ENCODE assay signal across 4 cellular contexts in genomic region chr12:24939551-24939950, GRCh38. TPM values are rescaled to one million over a fixed set of nuclear protein-coding genes. Genes with fewer than 3 reads are reported as not detected.
DNase-seq lines count a peak whose midpoint lies in the region; ATAC-seq, FAIRE-seq and TF ChIP-seq lines count a peak whose summit lies in the region.
"Not testable (repeated sequence)": the region's sequence is repeated elsewhere in the genome, so short reads cannot be mapped to it uniquely, and the experiment has no call there.

No MANE protein-coding gene starts in this region.

- not testable (repeated sequence) for H3K9me1 ChIP-seq in K562 (ENCODE audit: control insufficient read depth, insufficient read depth, low read length)

- H3K79me2 ChIP-seq in Loucy (ENCODE audit: insufficient read depth, low read length) (peaks cover 100% of the 10 kb centered on the region), K562 (ENCODE audit: control insufficient read depth, insufficient read depth, low read length) (peaks cover 98% of the 10 kb centered on the region)

- not testable (repeated sequence) for FAIRE-seq in K562 (lab: Jason Lieb, UNC)

- not testable (repeated sequence) for TF ChIP-seq RAD21 in K562 (CRISPR knock-in tag; conservative IDR thresholded peaks at IDR 0.05 in 1 of 2, IDR thresholded peaks at IDR 0.05 in 1 of 2)

- H2AFZ ChIP-seq in Loucy (ENCODE audit: low read length); K562 (ENCODE audit: low read depth, low read length): not testable (repeated sequence)

- WGBS in K562 (ENCODE audit: insufficient coverage, low coverage, missing lambda C conversion rate) = 85% methylated on average over 6 of the region's 6 CpGs
- 52 to 63% methylated on average over 6 of the region's 6 CpGs for WGBS in thyroid gland, 2 donors

- not testable (repeated sequence) for H3K9ac ChIP-seq in Loucy (ENCODE audit: low read depth, low read length, poor library complexity, severe bottlenecking); K562 (ENCODE audit: insufficient read depth in 1 of 2, low read depth in 2 of 2, low read length in 2 of 2)

- POLR2A ChIA-PET in K562 (lab: Yijun Ruan, JAX) = interaction anchor here (1.9 kb wide), 1 partner anchor 11 kb away, joined by 6 read pairs; no protein-coding TSS in a partner anchor

- H3K9me2 ChIP-seq in Loucy (replicated peaks; ENCODE audit: low read depth, low read length) = not testable (repeated sequence)

- TF ChIP-seq CTCF in Loucy (conservative IDR thresholded peaks at IDR 0.05; ENCODE audit: low read length); K562 (IDR thresholded peaks at IDR 0.05 in 2 of 3, conservative IDR thresholded peaks at IDR 0.05 in 1 of 3; ENCODE audit: insufficient read depth in 2 of 3, low read depth in 1 of 3, low read length in 3 of 3); left lung (IDR thresholded peaks at IDR 0.05); thyroid gland (IDR thresholded peaks at IDR 0.05): not testable (repeated sequence)

- not testable (repeated sequence) for H3K4me3 ChIP-seq in Loucy (ENCODE audit: low read length, poor library complexity, severe bottlenecking); K562; left lung; thyroid gland (replicated peaks in 1 of 3)

- peak overlapping the region; percentile 1 for H3K4me2 ChIP-seq in Loucy (ENCODE audit: low read depth, low read length, poor library complexity, severe bottlenecking)
- H3K4me2 ChIP-seq in K562 (ENCODE audit: insufficient read depth, low read length) = not testable (repeated sequence)

- intact Hi-C loops in K562 (cut with micrococcal nuclease); left lung (cut with DNase I); thyroid gland (cut with DNase I): not testable (repeated sequence)

- not testable (repeated sequence) for H3F3A ChIP-seq in Loucy (ENCODE audit: low read depth)

- not testable (repeated sequence) for ATAC-seq in K562
- peak; percentile 54 for ATAC-seq in left lung

- not testable (repeated sequence) for BruUV-seq in K562 (replicated peaks; lab: Mats Ljungman, UMichigan)

- not testable (repeated sequence) for H3K27ac ChIP-seq in K562 (ENCODE audit: extremely low read depth, low read depth, low read length); thyroid gland
- H3K27ac ChIP-seq in left lung = peak overlapping the region; percentile 21 to 48

- H3K27me3 ChIP-seq in Loucy (ENCODE audit: insufficient read depth, low read length, poor library complexity, severe bottlenecking); K562 (ENCODE audit: control insufficient read depth in 2 of 2, insufficient read depth in 2 of 2, low read length in 2 of 2); left lung; thyroid gland: not testable (repeated sequence)

- H3K9me3 ChIP-seq in Loucy (ENCODE audit: insufficient read depth, low read depth, low read length); K562 (replicated peaks; ENCODE audit: control insufficient read depth, insufficient read depth, low read depth, low read length); left lung; thyroid gland: not testable (repeated sequence)

- not testable (repeated sequence) for H3K36me3 ChIP-seq in Loucy (ENCODE audit: insufficient read depth, low read length); left lung; thyroid gland
- H3K36me3 ChIP-seq in K562 (ENCODE audit: control insufficient read depth, insufficient read depth, low read length) = peaks cover 57% of the 10 kb centered on the region

- peaks cover 53% of the 10 kb centered on the region for H4K20me1 ChIP-seq in Loucy (ENCODE audit: insufficient read depth, low read length, poor library complexity, severe bottlenecking)
- H4K20me1 ChIP-seq in K562 (replicated peaks; ENCODE audit: control insufficient read depth, insufficient read depth, low read length) = peaks cover 26% of the 10 kb centered on the region

- not testable (repeated sequence) for DNase-seq in K562 (ENCODE audit: extremely low read depth in 1 of 4, low spot score in 3 of 4); left lung
- peak; percentile 64 to 74 for DNase-seq in thyroid gland

- TF ChIP-seq POLR2A in K562 (conservative IDR thresholded peaks at IDR 0.05); thyroid gland (IDR thresholded peaks at IDR 0.05): not testable (repeated sequence)

- CTCF ChIA-PET in K562 (lab: Yijun Ruan, JAX; ENCODE audit: low intra/inter-chr PET ratio) = not testable (repeated sequence)

- H3K4me1 ChIP-seq in Loucy (ENCODE audit: insufficient read depth, low read length, poor library complexity, severe bottlenecking) (peaks cover 69% of the 10 kb centered on the region), K562 (replicated peaks in 1 of 2; ENCODE audit: control insufficient read depth in 2 of 2, insufficient read depth in 2 of 2, low read length in 2 of 2) (peaks cover 2 to 55% of the 10 kb centered on the region in 2 experiments), thyroid gland (peaks cover 7 to 15% of the 10 kb centered on the region in 2 donors)
- H3K4me1 ChIP-seq in left lung = not testable (repeated sequence)

- TF ChIP-seq EP300 in K562 (IDR thresholded peaks at IDR 0.05; ENCODE audit: low read length) = not testable (repeated sequence)

- in situ Hi-C loops in K562 (cut with MboI) = not testable (repeated sequence)

TF ChIP-seq in K562, 482 proteins besides CTCF, POLR2A, EP300 and RAD21:
- 0 out of 2 replicates have a peak, but pooled peaks have one; percentile 13 for TF ChIP-seq RBFOX2 (IDR thresholded peaks at IDR 0.05; ENCODE audit: low read depth, low read length)
TF ChIP-seq in K562: peak in this region for 1; not testable (repeated sequence) for 481.

RNA-seq across cellular contexts. Expression of gene BCAT1, which starts 9.3 kb away (rescaled TPM):
- 53.5 and 124 TPM in 2 replicates for total RNA-seq in K562 (2011; cell fraction: chromatin; rRNA removed; ENCODE audit: low replicate concordance)
- total RNA-seq in K562 (2011; cell fraction: nucleolus; rRNA removed) = 33.0 and 49.7 TPM in 2 replicates
- total RNA-seq in K562 (2011; cell fraction: nucleoplasm; rRNA removed) = 127 and 193 TPM in 2 replicates
- total RNA-seq in K562 (2014; rRNA removed) = 79.4 and 81.9 TPM in 2 replicates
- 130 and 155 TPM in 2 replicates for total RNA-seq in K562 (2014; rRNA removed; fragmentation: Illumina TruSeq; extraction: Trizol)
- total RNA-seq in K562 (2015; rRNA removed; fragmentation: Illumina TruSeq; extraction: Trizol) = 64.9 and 68.6 TPM in 2 replicates
- total RNA-seq in K562 (2021) = 154 and 157 TPM in 2 replicates
- polyA plus RNA-seq in K562 (2011; rRNA removed) = 58.8 and 59.1 TPM in 2 replicates
- polyA plus RNA-seq in K562 (2011; cell fraction: cytosol; rRNA removed) = 28.1 and 58.5 TPM in 2 replicates
- polyA plus RNA-seq in K562 (2011; cell fraction: nucleus; rRNA removed) = 33.1 and 43.9 TPM in 2 replicates
- 53.7 and 101 TPM in 2 replicates for polyA plus RNA-seq in K562 (2012)
- 66.8 and 78.4 TPM in 2 replicates for polyA plus RNA-seq in K562 (2014; fragmentation: Illumina TruSeq; extraction: Trizol)
- 10 to 100 TPM; 38.5 to 45.4 TPM for polyA plus RNA-seq in K562 (2014; fragmentation: Nextera tagmentation; extraction: Ambion mirVana)
- polyA plus RNA-seq in K562 (2014; rRNA removed) = 48.1 and 59.1 TPM in 2 replicates
- polyA minus RNA-seq in K562 (2011; rRNA and poly(A)+ RNA removed) = 130 and 179 TPM in 2 replicates
- polyA minus RNA-seq in K562 (2011; cell fraction: cytosol; rRNA and poly(A)+ RNA removed) = 82.9 and 107 TPM in 2 replicates
- polyA minus RNA-seq in K562 (2011; cell fraction: nucleus; rRNA and poly(A)+ RNA removed) = 34.1 and 69.3 TPM in 2 replicates
- total RNA-seq in left lung = 100 to 1,000 TPM in 1 of 2 donors, 10 to 100 TPM in 1; 74.7 to 131 TPM
- total RNA-seq in thyroid gland = 10 to 100 TPM in 3 of 4 donors, 1 to 10 TPM in 1; 3.8 to 49.1 (median 13.2) TPM
